1 cellular context compared by ENCODE assay signal in genomic region chr6:166365806-166366205, GRCh38.
TF ChIP-seq lines count a peak whose summit lies in the region.

No MANE protein-coding gene starts in this region.

TF ChIP-seq in WTC11, 78 proteins besides CTCF, POLR2A, EP300 and RAD21 (continued from another document):
- TF ChIP-seq ZSCAN18 (CRISPR knock-in tag; IDR thresholded peaks at IDR 0.05) (no peak), ZNF317 (CRISPR knock-in tag; IDR thresholded peaks at IDR 0.05; ENCODE audit: borderline replicate concordance, low read depth) (no peak), STAT6 (CRISPR knock-in tag; conservative IDR thresholded peaks at IDR 0.05; ENCODE audit: low read depth) (no peak), AFF4 (CRISPR knock-in tag; IDR thresholded peaks at IDR 0.05; ENCODE audit: borderline replicate concordance) (no peak), ERG (CRISPR knock-in tag; IDR thresholded peaks at IDR 0.05) (no peak), SOX15 (CRISPR knock-in tag; IDR thresholded peaks at IDR 0.05) (no peak), ZNF396 (CRISPR knock-in tag; IDR thresholded peaks at IDR 0.05; ENCODE audit: borderline replicate concordance) (no peak)
TF ChIP-seq in WTC11: peak in this region for 0.
